Comparison of ENCODE assay signal across 1 cellular context in the genomic region with DNA sequence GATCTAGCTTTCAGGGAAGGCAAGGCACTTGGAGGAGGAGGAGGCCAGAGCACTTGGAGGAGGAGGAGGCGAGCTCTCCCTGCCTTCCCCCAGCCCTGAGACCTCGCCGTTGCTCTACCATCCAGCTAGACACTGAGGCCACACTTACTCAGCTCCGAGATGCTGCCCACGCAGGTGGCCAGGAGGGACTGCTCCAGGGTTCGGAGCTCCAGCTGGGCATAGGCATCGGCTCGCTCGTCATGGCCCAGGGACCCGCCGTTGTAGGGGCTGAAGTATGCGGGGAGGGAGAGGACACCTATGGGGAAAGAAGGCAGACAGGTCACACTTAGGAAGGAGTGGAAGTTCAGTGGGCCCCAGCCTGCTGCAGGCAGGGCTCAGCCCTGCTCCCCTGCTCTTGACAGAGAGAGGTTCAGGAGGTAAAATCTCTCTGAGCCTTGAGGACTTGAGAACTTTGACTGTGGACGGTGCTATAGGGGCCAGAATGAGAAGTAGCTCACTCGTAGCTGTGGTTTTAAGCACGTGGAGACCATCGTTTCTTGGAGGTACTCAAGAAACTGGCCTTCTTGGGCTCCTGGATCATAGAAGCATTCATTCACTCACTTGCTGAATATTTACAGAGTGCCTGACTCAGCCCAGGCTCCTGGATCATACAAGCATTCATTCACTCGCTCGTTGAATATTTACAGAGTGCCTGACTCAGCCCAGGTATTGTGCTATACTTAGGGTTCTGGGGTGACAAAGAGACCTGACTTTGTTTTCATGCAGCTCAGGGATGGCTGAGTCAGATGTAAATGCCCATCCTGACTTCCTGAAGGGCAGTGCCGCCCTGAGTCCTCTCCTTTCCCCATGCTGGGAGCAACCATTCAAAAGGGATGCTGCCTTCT.
TF ChIP-seq lines count a peak whose summit lies in the region.

No MANE protein-coding gene starts in this region.

TF ChIP-seq in HepG2, 621 proteins besides CTCF, POLR2A, EP300 and RAD21 (continued from another document and continues in another):
- TF ChIP-seq ZNF800 (CRISPR knock-in tag; IDR thresholded peaks at IDR 0.05) (no peak), KDM5B (CRISPR knock-in tag; IDR thresholded peaks at IDR 0.05; ENCODE audit: borderline replicate concordance) (no peak), ZBTB2 (CRISPR knock-in tag; IDR thresholded peaks at IDR 0.05; ENCODE audit: low read depth) (0 out of 2 replicates have a peak, but pooled peaks have one; percentile 20), NFYB (CRISPR knock-in tag; IDR thresholded peaks at IDR 0.05) (no peak), PATZ1 (CRISPR knock-in tag; IDR thresholded peaks at IDR 0.05) (no peak), TIGD3 (CRISPR knock-in tag; IDR thresholded peaks at IDR 0.05; ENCODE audit: borderline replicate concordance) (no peak), ZSCAN9 (CRISPR knock-in tag; IDR thresholded peaks at IDR 0.05; ENCODE audit: borderline replicate concordance) (peak; percentile 99), PAF1 (CRISPR knock-in tag; IDR thresholded peaks at IDR 0.05) (no peak), MAZ (IDR thresholded peaks at IDR 0.05; ENCODE audit: borderline replicate concordance, low read depth, low read length) (no peak), MAZ (CRISPR knock-in tag; IDR thresholded peaks at IDR 0.05; ENCODE audit: low read depth) (no peak), ETV6 (CRISPR knock-in tag; conservative IDR thresholded peaks at IDR 0.05) (no peak), NCOA2 (CRISPR knock-in tag; IDR thresholded peaks at IDR 0.05) (peak; percentile 52; the same call in 1 of the 2 replicates), FOXP1 (IDR thresholded peaks at IDR 0.05) (no peak), FOXP1 (CRISPR knock-in tag; IDR thresholded peaks at IDR 0.05) (peak; percentile 35), ISL2 (CRISPR knock-in tag; IDR thresholded peaks at IDR 0.05) (0 out of 2 replicates have a peak, but pooled peaks have one; percentile 25), NFKB2 (CRISPR knock-in tag; IDR thresholded peaks at IDR 0.05; ENCODE audit: borderline replicate concordance) (no peak), THAP9 (CRISPR knock-in tag; IDR thresholded peaks at IDR 0.05; ENCODE audit: borderline replicate concordance) (no peak)
- TF ChIP-seq, protein P1, sequence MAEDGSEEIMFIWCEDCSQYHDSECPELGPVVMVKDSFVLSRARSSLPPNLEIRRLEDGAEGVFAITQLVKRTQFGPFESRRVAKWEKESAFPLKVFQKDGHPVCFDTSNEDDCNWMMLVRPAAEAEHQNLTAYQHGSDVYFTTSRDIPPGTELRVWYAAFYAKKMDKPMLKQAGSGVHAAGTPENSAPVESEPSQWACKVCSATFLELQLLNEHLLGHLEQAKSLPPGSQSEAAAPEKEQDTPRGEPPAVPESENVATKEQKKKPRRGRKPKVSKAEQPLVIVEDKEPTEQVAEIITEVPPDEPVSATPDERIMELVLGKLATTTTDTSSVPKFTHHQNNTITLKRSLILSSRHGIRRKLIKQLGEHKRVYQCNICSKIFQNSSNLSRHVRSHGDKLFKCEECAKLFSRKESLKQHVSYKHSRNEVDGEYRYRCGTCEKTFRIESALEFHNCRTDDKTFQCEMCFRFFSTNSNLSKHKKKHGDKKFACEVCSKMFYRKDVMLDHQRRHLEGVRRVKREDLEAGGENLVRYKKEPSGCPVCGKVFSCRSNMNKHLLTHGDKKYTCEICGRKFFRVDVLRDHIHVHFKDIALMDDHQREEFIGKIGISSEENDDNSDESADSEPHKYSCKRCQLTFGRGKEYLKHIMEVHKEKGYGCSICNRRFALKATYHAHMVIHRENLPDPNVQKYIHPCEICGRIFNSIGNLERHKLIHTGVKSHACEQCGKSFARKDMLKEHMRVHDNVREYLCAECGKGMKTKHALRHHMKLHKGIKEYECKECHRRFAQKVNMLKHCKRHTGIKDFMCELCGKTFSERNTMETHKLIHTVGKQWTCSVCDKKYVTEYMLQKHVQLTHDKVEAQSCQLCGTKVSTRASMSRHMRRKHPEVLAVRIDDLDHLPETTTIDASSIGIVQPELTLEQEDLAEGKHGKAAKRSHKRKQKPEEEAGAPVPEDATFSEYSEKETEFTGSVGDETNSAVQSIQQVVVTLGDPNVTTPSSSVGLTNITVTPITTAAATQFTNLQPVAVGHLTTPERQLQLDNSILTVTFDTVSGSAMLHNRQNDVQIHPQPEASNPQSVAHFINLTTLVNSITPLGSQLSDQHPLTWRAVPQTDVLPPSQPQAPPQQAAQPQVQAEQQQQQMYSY (CRISPR knock-in tag; IDR thresholded peaks at IDR 0.05), result no peak
- TF ChIP-seq, protein P2, sequence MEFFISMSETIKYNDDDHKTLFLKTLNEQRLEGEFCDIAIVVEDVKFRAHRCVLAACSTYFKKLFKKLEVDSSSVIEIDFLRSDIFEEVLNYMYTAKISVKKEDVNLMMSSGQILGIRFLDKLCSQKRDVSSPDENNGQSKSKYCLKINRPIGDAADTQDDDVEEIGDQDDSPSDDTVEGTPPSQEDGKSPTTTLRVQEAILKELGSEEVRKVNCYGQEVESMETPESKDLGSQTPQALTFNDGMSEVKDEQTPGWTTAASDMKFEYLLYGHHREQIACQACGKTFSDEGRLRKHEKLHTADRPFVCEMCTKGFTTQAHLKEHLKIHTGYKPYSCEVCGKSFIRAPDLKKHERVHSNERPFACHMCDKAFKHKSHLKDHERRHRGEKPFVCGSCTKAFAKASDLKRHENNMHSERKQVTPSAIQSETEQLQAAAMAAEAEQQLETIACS (CRISPR knock-in tag; IDR thresholded peaks at IDR 0.05), result no peak
- TF ChIP-seq, protein P3, sequence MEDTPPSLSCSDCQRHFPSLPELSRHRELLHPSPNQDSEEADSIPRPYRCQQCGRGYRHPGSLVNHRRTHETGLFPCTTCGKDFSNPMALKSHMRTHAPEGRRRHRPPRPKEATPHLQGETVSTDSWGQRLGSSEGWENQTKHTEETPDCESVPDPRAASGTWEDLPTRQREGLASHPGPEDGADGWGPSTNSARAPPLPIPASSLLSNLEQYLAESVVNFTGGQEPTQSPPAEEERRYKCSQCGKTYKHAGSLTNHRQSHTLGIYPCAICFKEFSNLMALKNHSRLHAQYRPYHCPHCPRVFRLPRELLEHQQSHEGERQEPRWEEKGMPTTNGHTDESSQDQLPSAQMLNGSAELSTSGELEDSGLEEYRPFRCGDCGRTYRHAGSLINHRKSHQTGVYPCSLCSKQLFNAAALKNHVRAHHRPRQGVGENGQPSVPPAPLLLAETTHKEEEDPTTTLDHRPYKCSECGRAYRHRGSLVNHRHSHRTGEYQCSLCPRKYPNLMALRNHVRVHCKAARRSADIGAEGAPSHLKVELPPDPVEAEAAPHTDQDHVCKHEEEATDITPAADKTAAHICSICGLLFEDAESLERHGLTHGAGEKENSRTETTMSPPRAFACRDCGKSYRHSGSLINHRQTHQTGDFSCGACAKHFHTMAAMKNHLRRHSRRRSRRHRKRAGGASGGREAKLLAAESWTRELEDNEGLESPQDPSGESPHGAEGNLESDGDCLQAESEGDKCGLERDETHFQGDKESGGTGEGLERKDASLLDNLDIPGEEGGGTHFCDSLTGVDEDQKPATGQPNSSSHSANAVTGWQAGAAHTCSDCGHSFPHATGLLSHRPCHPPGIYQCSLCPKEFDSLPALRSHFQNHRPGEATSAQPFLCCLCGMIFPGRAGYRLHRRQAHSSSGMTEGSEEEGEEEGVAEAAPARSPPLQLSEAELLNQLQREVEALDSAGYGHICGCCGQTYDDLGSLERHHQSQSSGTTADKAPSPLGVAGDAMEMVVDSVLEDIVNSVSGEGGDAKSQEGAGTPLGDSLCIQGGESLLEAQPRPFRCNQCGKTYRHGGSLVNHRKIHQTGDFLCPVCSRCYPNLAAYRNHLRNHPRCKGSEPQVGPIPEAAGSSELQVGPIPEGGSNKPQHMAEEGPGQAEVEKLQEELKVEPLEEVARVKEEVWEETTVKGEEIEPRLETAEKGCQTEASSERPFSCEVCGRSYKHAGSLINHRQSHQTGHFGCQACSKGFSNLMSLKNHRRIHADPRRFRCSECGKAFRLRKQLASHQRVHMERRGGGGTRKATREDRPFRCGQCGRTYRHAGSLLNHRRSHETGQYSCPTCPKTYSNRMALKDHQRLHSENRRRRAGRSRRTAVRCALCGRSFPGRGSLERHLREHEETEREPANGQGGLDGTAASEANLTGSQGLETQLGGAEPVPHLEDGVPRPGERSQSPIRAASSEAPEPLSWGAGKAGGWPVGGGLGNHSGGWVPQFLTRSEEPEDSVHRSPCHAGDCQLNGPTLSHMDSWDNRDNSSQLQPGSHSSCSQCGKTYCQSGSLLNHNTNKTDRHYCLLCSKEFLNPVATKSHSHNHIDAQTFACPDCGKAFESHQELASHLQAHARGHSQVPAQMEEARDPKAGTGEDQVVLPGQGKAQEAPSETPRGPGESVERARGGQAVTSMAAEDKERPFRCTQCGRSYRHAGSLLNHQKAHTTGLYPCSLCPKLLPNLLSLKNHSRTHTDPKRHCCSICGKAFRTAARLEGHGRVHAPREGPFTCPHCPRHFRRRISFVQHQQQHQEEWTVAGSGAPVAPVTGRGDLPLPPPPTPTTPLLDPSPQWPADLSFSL (CRISPR knock-in tag; IDR thresholded peaks at IDR 0.05), result no peak
